Comparison of ENCODE assay signal across 8 cellular contexts in genomic region chrX:150898343-150899190, GRCh38. TPM values are rescaled to one million over a fixed set of nuclear protein-coding genes. Genes with fewer than 3 reads are reported as not detected.
A peak's percentile ranks its signal among the peaks of the same experiment; 100 is the strongest.
DNase-seq lines count a peak whose midpoint lies in the region; ATAC-seq and TF ChIP-seq lines count a peak whose summit lies in the region.

Gene CD99L2 (minus strand): TSS chrX:150898668. CDS start chrX:150898588, 80 bp downstream.

- peak within 1 kb of the TSS; percentile 11; the same call in 1 of the 2 replicates for H3K27ac ChIP-seq in PC-3 (ENCODE audit: low read length)
- H3K27ac ChIP-seq in mucosa of rectum (ENCODE audit: low read depth in 2 of 2, low read length in 2 of 2), result peak within 1 kb of the TSS; percentile 57 to 70

- H3K79me2 ChIP-seq in PC-3 (ENCODE audit: low read length), result peaks cover 15% of the 10 kb centered on the region

- CTCF ChIA-PET in PC-3 (lab: Charles Lee), result no interaction called here

- DNase-seq in DMS114 treated with DMSO at 0.1 percent for 48 hours (lab: John Stamatoyannopoulos, UW; ENCODE audit: unreplicated experiment) (peak; percentile 40), PC-3 (peak; percentile 92), epithelial cell of proximal tubule (ENCODE audit: low read depth) (no peak)
- peak; percentile 92 for DNase-seq in activated T-cell treated with anti-CD3 and anti-CD28 coated beads, Interleukin-2, amount 50 U/mL, for 1 hour
- peak; percentile 77 for DNase-seq in stimulated activated CD8-positive, alpha-beta memory T cell treated with anti-CD3 and anti-CD28 coated beads, Interleukin-4, amount 100 ng/mL, for 24 hours (ENCODE audit: low read depth)

- H3K9me3 ChIP-seq in PC-3 (ENCODE audit: low read length) (no peaks in the 10 kb centered on the region), mucosa of rectum (ENCODE audit: control insufficient read depth in 2 of 2, low read length in 2 of 2) (no peaks in the 10 kb centered on the region)

- no peaks in the 10 kb centered on the region for H3K36me3 Mint-ChIP-seq in IgD-negative memory B cell

- no peaks in the 10 kb centered on the region for H3F3A ChIP-seq in PC-3 (ENCODE audit: low read length, unreplicated experiment)

- H3K9me2 ChIP-seq in PC-3 (replicated peaks; ENCODE audit: low read length), result no peaks in the 10 kb centered on the region

- ATAC-seq in GM21529 (IDR thresholded peaks at IDR 0.05; ENCODE audit: unreplicated experiment) (peak; percentile 86), PC-3 (peak; percentile 86)

- H3K36me3 ChIP-seq in PC-3 (ENCODE audit: low read depth, low read length) (no peaks in the 10 kb centered on the region), mucosa of rectum (ENCODE audit: control insufficient read depth in 2 of 2, insufficient read depth in 2 of 2, low read length in 2 of 2) (no peaks in the 10 kb centered on the region)

- no peaks in the 10 kb centered on the region for H4K20me1 ChIP-seq in PC-3 (ENCODE audit: low read length)

- H3K4me3 ChIP-seq in PC-3 (ENCODE audit: low read length), result peak within 1 kb of the TSS; percentile 92
- H3K4me3 ChIP-seq in epithelial cell of proximal tubule (ENCODE audit: low read depth, low read length), result peak within 1 kb of the TSS; percentile 72
- H3K4me3 ChIP-seq in mucosa of rectum (ENCODE audit: low read length in 2 of 2), result peak within 1 kb of the TSS; percentile 73 to 76

- H3K27me3 ChIP-seq in PC-3 (ENCODE audit: low read length) (no peaks in the 10 kb centered on the region), mucosa of rectum (ENCODE audit: control insufficient read depth in 2 of 2, insufficient read depth in 2 of 2, low read length in 2 of 2) (no peaks in the 10 kb centered on the region)

- BruUV-seq in PC-3 (replicated peaks; lab: Mats Ljungman, UMichigan), result no TSS peak

- H3K4me1 Mint-ChIP-seq in IgD-negative memory B cell, result peaks cover 0 to 6% (median 4%) of the 10 kb centered on the region in 3 donors

- H2AFZ ChIP-seq in PC-3 (ENCODE audit: low read length), result peak within 1 kb of the TSS; percentile 98

- intact Hi-C loops in PC-3 (cut with micrococcal nuclease), result loop anchor here (1.0 to 10.0 kb wide), 2 partner anchors 85 to 104 kb away; partner anchors contain the start of gene HMGB3

- H3K27ac Mint-ChIP-seq in IgD-negative memory B cell, result peak within 1 kb of the TSS in 2 of 3 donors; percentile 81 to 93

- no peaks in the 10 kb centered on the region for H3K9me3 Mint-ChIP-seq in IgD-negative memory B cell

- peak within 1 kb of the TSS; percentile 99 for H3K4me2 ChIP-seq in PC-3 (ENCODE audit: low read length)

- POLR2A ChIA-PET in PC-3 (lab: Charles Lee; ENCODE audit: unreplicated experiment), result interaction anchor here (1.2 kb wide), 1 partner anchor 35 kb away, joined by 3 read pairs; no protein-coding TSS in a partner anchor

- TF ChIP-seq CTCF in PC-3 (conservative IDR thresholded peaks at IDR 0.05; ENCODE audit: low read depth, low read length), result no peak
- TF ChIP-seq CTCF in epithelial cell of proximal tubule (conservative IDR thresholded peaks at IDR 0.05; ENCODE audit: low read depth, low read length), result no peak

- no peaks in the 10 kb centered on the region for H3K27me3 Mint-ChIP-seq in IgD-negative memory B cell

- H3K9ac ChIP-seq in PC-3 (ENCODE audit: low read length), result peak within 1 kb of the TSS; percentile 93
- H3K9ac ChIP-seq in mucosa of rectum (ENCODE audit: low read depth in 1 of 2, low read length in 2 of 2), result peak within 1 kb of the TSS; percentile 65 to 76

- H3K4me1 ChIP-seq in PC-3 (ENCODE audit: insufficient read depth, low read length), result peaks cover 9% of the 10 kb centered on the region; the same call in 1 of the 2 replicates
- H3K4me1 ChIP-seq in mucosa of rectum (ENCODE audit: control insufficient read depth in 2 of 2, insufficient read depth in 2 of 2, low read length in 2 of 2), result peaks cover 0 to 2% of the 10 kb centered on the region in 2 donors

- H3K4me3 Mint-ChIP-seq in IgD-negative memory B cell, result peak within 1 kb of the TSS; percentile 89 to 98 (median 96)

RNA-seq across cellular contexts. Expression of gene CD99L2, which starts in this region (rescaled TPM):
- polyA plus RNA-seq in IgD-negative memory B cell, result 8.9 TPM
- 9.4 and 10.9 TPM in 2 replicates for total RNA-seq in PC-3 (2014; rRNA removed)
- 27.6 and 32.5 TPM in 2 replicates for total RNA-seq in epithelial cell of proximal tubule
